Comparison of ENCODE assay signal across 12 cellular contexts in genomic region chr20:54224642-54225041, GRCh38. TPM values are rescaled to one million over a fixed set of nuclear protein-coding genes. Genes with fewer than 3 reads are reported as not detected.
"Had no signal": no experiment of that assay in that cellular context is flagged by ENCODE, and none has a peak within 500 bp of the region (broad histone marks: within the 10 kb centered on the region; RNA-seq: fewer than 3 reads in every experiment).

No MANE protein-coding gene starts in this region.

RNA-seq across cellular contexts. Expression of gene CYP24A1, which starts 50.9 kb away (rescaled TPM):
- total RNA-seq: left cardiac atrium, left colon, left lobe of liver, left ventricle myocardium inferior, left ventricle myocardium superior, liver, lung microvascular endothelial cell, mesenteric fat pad, mucosa of descending colon, mucosa of gallbladder had no signal
- polyA plus RNA-seq: hepatocyte, immature natural killer cell, liver had no signal
